Comparison of ENCODE assay signal across 12 cellular contexts in genomic region chr13:94169783-94170513, GRCh38.
DNase-seq lines count a peak whose midpoint lies in the region; ATAC-seq and TF ChIP-seq lines count a peak whose summit lies in the region.
"Had no signal": no experiment of that assay in that cellular context is flagged by ENCODE, and none has a peak within 500 bp of the region (broad histone marks: within the 10 kb centered on the region; RNA-seq: fewer than 3 reads in every experiment).

No MANE protein-coding gene starts in this region.

- no peaks in the 10 kb centered on the region for H3K4me1 ChIP-seq in esophagus squamous epithelium
- H3K4me1 ChIP-seq: SJCRH30 had no signal

- no peaks in the 10 kb centered on the region for H3K27me3 ChIP-seq in esophagus squamous epithelium
- H3K27me3 ChIP-seq: SJCRH30 had no signal

- H3K9me3 ChIP-seq in esophagus squamous epithelium, result no peaks in the 10 kb centered on the region
- H3K9me3 ChIP-seq: SJCRH30 had no signal

- 55 to 61% methylated on average over 6 of the region's 6 CpGs for WGBS in esophagus squamous epithelium, 2 donors

- no peaks in the 10 kb centered on the region for H3K36me3 ChIP-seq in esophagus squamous epithelium
- H3K36me3 ChIP-seq: SJCRH30, WERI-Rb-1 had no signal

- ATAC-seq in sciatic nerve (peak; percentile 68), HG03025 (IDR thresholded peaks at IDR 0.05; ENCODE audit: low FRiP score, unreplicated experiment) (no peak), HG02973 (IDR thresholded peaks at IDR 0.05; ENCODE audit: unreplicated experiment) (no peak)

- no peak overlapping the region for H3K27ac ChIP-seq in esophagus squamous epithelium
- H3K27ac ChIP-seq: SJCRH30, WERI-Rb-1 had no signal

- DNase-seq in ELF-1 (ENCODE audit: low read depth, low spot score) (peak; percentile 25), astrocyte of the hippocampus (ENCODE audit: low read depth, low spot score) (peak; percentile 81), iris pigment epithelial cell (ENCODE audit: low read depth) (peak; percentile 11), sciatic nerve (ENCODE audit: low spot score) (no peak), esophagus squamous epithelium (lab: John Stamatoyannopoulos, UW) (no peak)
- DNase-seq in activated CD4-positive, alpha-beta T cell treated with anti-CD3 and anti-CD28 coated beads, Interleukin-2, amount 50 U/mL, for 48 hours, result no peak
- DNase-seq: activated naive CD4-positive, alpha-beta T cell treated with anti-CD3 and anti-CD28 coated beads, Interleukin-2, amount 10 ng/mL, durations not matched to agents 7 days and 5 days; MV-4-11; SJCRH30; WERI-Rb-1 had no signal

- TF ChIP-seq POLR2A in esophagus squamous epithelium (IDR thresholded peaks at IDR 0.05), result no peak

- intact Hi-C loops in sciatic nerve (cut with DNase I), result no loop called here
- intact Hi-C loops in esophagus squamous epithelium (cut with DNase I), result no loop called here

- H3K4me3 ChIP-seq in esophagus squamous epithelium, result no peak overlapping the region
- H3K4me3 ChIP-seq: SJCRH30 had no signal

- TF ChIP-seq CTCF in esophagus squamous epithelium (IDR thresholded peaks at IDR 0.05), result no peak

Comparison
In these comparisons a context has a peak if more than half of its experiments do, and no peak if none do; other contexts are left out.
1. DNase-seq: peak in ELF-1 (single experiment), astrocyte of the hippocampus (single experiment) and iris pigment epithelial cell (single experiment); none in sciatic nerve (single experiment), activated CD4-positive, alpha-beta T cell treated with anti-CD3 and anti-CD28 coated beads, Interleukin-2, amount 50 U/mL, for 48 hours (0 of 2) and esophagus squamous epithelium (single experiment).